In the genomic region with DNA sequence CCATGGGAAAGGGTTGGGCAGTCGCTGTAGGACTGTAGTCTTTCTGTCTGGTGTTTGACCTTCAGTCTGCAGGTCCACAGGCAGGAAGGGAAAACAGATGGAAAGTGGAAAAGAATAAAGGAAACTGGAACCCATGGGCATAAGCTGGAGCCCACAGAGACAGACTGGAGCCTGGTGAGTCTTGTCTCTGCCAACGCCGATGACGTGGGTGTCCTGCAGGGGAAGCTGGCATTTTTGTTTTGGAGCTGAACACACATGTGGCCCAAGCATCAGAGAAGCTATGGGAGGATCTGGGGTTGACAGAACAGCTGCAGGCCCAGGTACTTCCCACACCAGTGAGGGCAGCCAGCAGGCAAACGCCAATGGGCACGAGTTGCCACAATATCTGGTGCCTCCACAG, we compare ENCODE assay signal across 29 cellular contexts. TPM values are rescaled to one million over a fixed set of nuclear protein-coding genes. Genes with fewer than 3 reads are reported as not detected.
DNase-seq lines count a peak whose midpoint lies in the region; ATAC-seq, FAIRE-seq and TF ChIP-seq lines count a peak whose summit lies in the region.
"Had no signal": no experiment of that assay in that cellular context is flagged by ENCODE, and none has a peak within 500 bp of the region (broad histone marks: within the 10 kb centered on the region; RNA-seq: fewer than 3 reads in every experiment).

No MANE protein-coding gene starts in this region.

- no peaks in the 10 kb centered on the region for H3K27me3 ChIP-seq in BE2C
- no peaks in the 10 kb centered on the region; a peak in 1 of 4 replicates for H3K27me3 ChIP-seq in GM12878 (replicated peaks in 1 of 2; ENCODE audit: control insufficient read depth in 2 of 2, insufficient read depth in 2 of 2, low read length in 1 of 2)
- H3K27me3 ChIP-seq: MG63 had no signal

- TF ChIP-seq RAD21 in GM12878 (IDR thresholded peaks at IDR 0.05; ENCODE audit: insufficient read depth, low read depth, low read length): no peak

- H3K27ac Mint-ChIP-seq in neural crest cell (ENCODE audit: unreplicated experiment): peak overlapping the region; percentile 61
- H3K27ac Mint-ChIP-seq: H9 had no signal

- no peak overlapping the region for H3K4me3 ChIP-seq in BE2C (ENCODE audit: low read depth, low read length)
- no peak overlapping the region for H3K4me3 ChIP-seq in GM12878
- H3K4me3 ChIP-seq: A549, MG63 had no signal

- RAD21 ChIA-PET in GM12878 (lab: Charles Lee; ENCODE audit: unreplicated experiment): no interaction called here

- no peaks in the 10 kb centered on the region for H3K79me2 ChIP-seq in GM12878 (ENCODE audit: control insufficient read depth, insufficient read depth, low read length)

- H3K27me3 Mint-ChIP-seq in neural crest cell (ENCODE audit: low read depth): no peaks in the 10 kb centered on the region

- no peaks in the 10 kb centered on the region for H3K9me3 ChIP-seq in BE2C
- H3K9me3 ChIP-seq in GM12878 (replicated peaks; ENCODE audit: control insufficient read depth, insufficient read depth, low read length): no peaks in the 10 kb centered on the region
- H3K9me3 ChIP-seq: A549, MG63 had no signal

- intact Hi-C loops in GM12878 (cut with micrococcal nuclease; ENCODE audit: unreplicated experiment): no loop called here

- peaks cover 2% of the 10 kb centered on the region for H3K9me3 Mint-ChIP-seq in neural crest cell

- ATAC-seq in GM12878 (no peak), GM21619 (IDR thresholded peaks at IDR 0.05; ENCODE audit: unreplicated experiment) (no peak), GM21381 (IDR thresholded peaks at IDR 0.05; ENCODE audit: unreplicated experiment) (no peak), left lobe of liver (no peak)
- ATAC-seq: A549 had no signal

- no peak for TF ChIP-seq CTCF in BE2C (IDR thresholded peaks at IDR 0.05; ENCODE audit: low read depth, low read length)
- TF ChIP-seq CTCF in GM12878 (IDR thresholded peaks at IDR 0.05 in 2 of 3, conservative IDR thresholded peaks at IDR 0.05 in 1 of 3; ENCODE audit: control insufficient read depth in 2 of 3, extremely low read depth in 1 of 3, insufficient read depth in 1 of 3, low read depth in 3 of 3, low read length in 3 of 3): no peak
- no peak for TF ChIP-seq CTCF in neural crest cell (conservative IDR thresholded peaks at IDR 0.05)

- SMC1A ChIA-PET in GM12878 (lab: Charles Lee; ENCODE audit: uncharacterized antibody, unreplicated experiment): no interaction called here

- in situ Hi-C loops in GM12878 (cut with MboI): no loop called here

- FAIRE-seq in GM12878 (lab: Jason Lieb, UNC): peak; percentile 38
- FAIRE-seq: A549, GM12892, GM19239, HTR-8/SVneo had no signal

- no TSS peak for BruUV-seq in GM12878 (replicated peaks; lab: Mats Ljungman, UMichigan)

- CTCF ChIA-PET in GM12878 (lab: Yijun Ruan, JAX): no interaction called here

- DNase-seq in BE2C (peak; percentile 24), MV-4-11 (lab: John Stamatoyannopoulos, UW) (peak; percentile 11), GM12878 (ENCODE audit: low read depth, low spot score) (no peak), neural crest cell (ENCODE audit: low read depth, low spot score) (no peak), left lobe of liver (ENCODE audit: low spot score) (no peak)
- DNase-seq: AML-193; CD4-positive, alpha-beta memory T cell; COR-L47; DMS79; GF-D8; H9; KG1; MG63; NCI-H1417; NCI-H187; NCI-H2081 treated with DMSO at 0.1 percent for 48 hours; NCI-H2171 treated with DMSO at 0.1 percent for 48 hours; NCI-H345; NCI-H510A treated with DMSO at 0.1 percent for 48 hours; NCI-H774; SHP77; T-helper 1 cell had no signal

- H3K4me1 Mint-ChIP-seq in neural crest cell: no peaks in the 10 kb centered on the region
- H3K4me1 Mint-ChIP-seq: CD4-positive, alpha-beta memory T cell had no signal

- no peak overlapping the region for H3K27ac ChIP-seq in GM12878 (ENCODE audit: control insufficient read depth, insufficient read depth)
- H3K27ac ChIP-seq: A549, RWPE1 had no signal

- TF ChIP-seq EP300 in GM12878 (IDR thresholded peaks at IDR 0.05; ENCODE audit: borderline replicate concordance in 1 of 2, control insufficient read depth in 1 of 2, low read depth in 2 of 2, low read length in 2 of 2): no peak

- 28% methylated on average over 6 of the region's 6 CpGs for WGBS in GM12878 (ENCODE audit: insufficient coverage, insufficient replicate concordance, low lambda C conversion rate, missing lambda C conversion rate)

- H3K36me3 ChIP-seq in BE2C: no peaks in the 10 kb centered on the region
- no peaks in the 10 kb centered on the region for H3K36me3 ChIP-seq in GM12878 (ENCODE audit: control insufficient read depth in 2 of 2, insufficient read depth in 2 of 2, low read length in 1 of 2)
- H3K36me3 ChIP-seq: MG63 had no signal

- peaks cover 7% of the 10 kb centered on the region for H3K4me1 ChIP-seq in BE2C
- no peaks in the 10 kb centered on the region for H3K4me1 ChIP-seq in GM12878 (ENCODE audit: control insufficient read depth, insufficient read depth, low read length)

- no peaks in the 10 kb centered on the region for H4K20me1 ChIP-seq in GM12878 (ENCODE audit: control insufficient read depth, insufficient read depth)

- no peaks in the 10 kb centered on the region for H3K36me3 Mint-ChIP-seq in neural crest cell (ENCODE audit: low read depth)
- H3K36me3 Mint-ChIP-seq: CD4-positive, alpha-beta memory T cell had no signal

- H3K4me2 ChIP-seq in GM12878 (ENCODE audit: control insufficient read depth, insufficient read depth): no peak overlapping the region
- H3K4me2 ChIP-seq: A549 had no signal

- POLR2A ChIA-PET in GM12878 (lab: Charles Lee): no interaction called here

- no peak overlapping the region for H3K9ac ChIP-seq in GM12878 (ENCODE audit: control insufficient read depth, insufficient read depth, low read length)

- H3K4me3 Mint-ChIP-seq in neural crest cell: no peak overlapping the region
- H3K4me3 Mint-ChIP-seq: CD4-positive, alpha-beta memory T cell; H9 had no signal

- TF ChIP-seq POLR2A in GM12878 (IDR thresholded peaks at IDR 0.05; ENCODE audit: low read depth, low read length): no peak

- H2AFZ ChIP-seq in GM12878 (ENCODE audit: control insufficient read depth, low read depth, low read length): no peak overlapping the region

TF ChIP-seq in GM12878, 131 proteins besides CTCF, POLR2A, EP300 and RAD21 (continues in another document):
- TF ChIP-seq, protein P1, sequence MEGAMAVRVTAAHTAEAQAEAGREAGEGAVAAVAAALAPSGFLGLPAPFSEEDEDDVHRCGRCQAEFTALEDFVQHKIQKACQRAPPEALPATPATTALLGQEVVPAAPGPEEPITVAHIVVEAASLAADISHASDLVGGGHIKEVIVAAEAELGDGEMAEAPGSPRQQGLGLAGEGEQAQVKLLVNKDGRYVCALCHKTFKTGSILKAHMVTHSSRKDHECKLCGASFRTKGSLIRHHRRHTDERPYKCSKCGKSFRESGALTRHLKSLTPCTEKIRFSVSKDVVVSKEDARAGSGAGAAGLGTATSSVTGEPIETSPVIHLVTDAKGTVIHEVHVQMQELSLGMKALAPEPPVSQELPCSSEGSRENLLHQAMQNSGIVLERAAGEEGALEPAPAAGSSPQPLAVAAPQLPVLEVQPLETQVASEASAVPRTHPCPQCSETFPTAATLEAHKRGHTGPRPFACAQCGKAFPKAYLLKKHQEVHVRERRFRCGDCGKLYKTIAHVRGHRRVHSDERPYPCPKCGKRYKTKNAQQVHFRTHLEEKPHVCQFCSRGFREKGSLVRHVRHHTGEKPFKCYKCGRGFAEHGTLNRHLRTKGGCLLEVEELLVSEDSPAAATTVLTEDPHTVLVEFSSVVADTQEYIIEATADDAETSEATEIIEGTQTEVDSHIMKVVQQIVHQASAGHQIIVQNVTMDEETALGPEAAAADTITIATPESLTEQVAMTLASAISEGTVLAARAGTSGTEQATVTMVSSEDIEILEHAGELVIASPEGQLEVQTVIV (IDR thresholded peaks at IDR 0.05; ENCODE audit: borderline replicate concordance, partially characterized antibody): no peak

RNA-seq across cellular contexts. Expression of gene SOCS6, which starts 28.2 kb away (rescaled TPM):
- 8.1 TPM for polyA plus RNA-seq in BE2C (2012; ENCODE audit: insufficient read depth, insufficient read length, low read depth)
- 5.6 and 7.5 TPM in 2 replicates for total RNA-seq in GM12878 (2013; cell fraction: nucleolus; rRNA removed)
- total RNA-seq in GM12878 (2014; rRNA removed): 3.8 and 5.0 TPM in 2 replicates
- total RNA-seq in GM12878 (2014; rRNA removed; fragmentation: Illumina TruSeq; extraction: Trizol): 5.7 TPM in 2 replicates
- total RNA-seq in GM12878 (2021): 6.1 and 6.5 TPM in 2 replicates
- polyA plus RNA-seq in GM12878 (2011; ENCODE audit: low read depth): 2.4 TPM
- 2.4 and 2.5 TPM in 2 replicates for polyA plus RNA-seq in GM12878 (2011; rRNA removed)
- 1.6 and 1.8 TPM in 2 replicates for polyA plus RNA-seq in GM12878 (2011; cell fraction: cytosol; rRNA removed)
- 2.3 and 2.8 TPM in 2 replicates for polyA plus RNA-seq in GM12878 (2011; cell fraction: nucleus; rRNA removed)
- polyA plus RNA-seq in GM12878 (2012): 2.5 and 2.9 TPM in 2 replicates
- polyA plus RNA-seq in GM12878 (2014; fragmentation: Illumina TruSeq; extraction: Trizol): 4.3 and 5.3 TPM in 2 replicates
- polyA plus RNA-seq in GM12878 (2014; fragmentation: Nextera tagmentation; extraction: Ambion mirVana): 1 to 10 TPM; 1.6 to 1.8 TPM
- 3.2 and 3.5 TPM in 2 replicates for polyA plus RNA-seq in GM12878 (2014; rRNA removed)
- polyA plus RNA-seq in GM12878 (2016; fragmentation: Nextera tagmentation; extraction: Ambion mirVana): 1 to 10 TPM; 4.4 to 5.3 TPM
- 5.6 and 6.3 TPM in 2 replicates for polyA minus RNA-seq in GM12878 (2011; rRNA and poly(A)+ RNA removed)
- polyA minus RNA-seq in GM12878 (2011; cell fraction: cytosol; rRNA and poly(A)+ RNA removed): 0.80 and 2.2 TPM in 2 replicates
- 2.2 and 3.3 TPM in 2 replicates for polyA minus RNA-seq in GM12878 (2011; cell fraction: nucleus; rRNA and poly(A)+ RNA removed)
- total RNA-seq in neural crest cell: 26.8 and 28.9 TPM in 2 replicates
- 12.0 TPM for total RNA-seq in left lobe of liver

RNA-seq across cellular contexts. Expression of gene RTTN, which starts 55.2 kb away (rescaled TPM):
- polyA plus RNA-seq in BE2C (2012; ENCODE audit: insufficient read depth, insufficient read length, low read depth): 5.2 TPM
- 252 and 260 TPM in 2 replicates for total RNA-seq in GM12878 (2013; cell fraction: nucleolus; rRNA removed)
- total RNA-seq in GM12878 (2014; rRNA removed) (36.6 and 40.9 TPM in 2 replicates), GM12878 (2014; rRNA removed; fragmentation: Illumina TruSeq; extraction: Trizol) (34.6 and 35.7 TPM in 2 replicates), GM12878 (2021) (22.4 and 22.5 TPM in 2 replicates), neural crest cell (31.7 and 34.8 TPM in 2 replicates), left lobe of liver (6.6 TPM)
- 6.9 TPM for polyA plus RNA-seq in GM12878 (2011; ENCODE audit: low read depth)
- polyA plus RNA-seq in GM12878 (2011; rRNA removed) (16.9 and 20.3 TPM in 2 replicates), GM12878 (2014; fragmentation: Illumina TruSeq; extraction: Trizol) (17.9 and 21.5 TPM in 2 replicates), GM12878 (2014; fragmentation: Nextera tagmentation; extraction: Ambion mirVana) (10 to 100 TPM in 1 of 2 experiments, 1 to 10 TPM in 1; 9.4 to 12.3 TPM), GM12878 (2014; rRNA removed) (13.4 and 14.5 TPM in 2 replicates), GM12878 (2016; fragmentation: Nextera tagmentation; extraction: Ambion mirVana) (10 to 100 TPM; 11.8 to 12.8 TPM)
- 8.4 and 9.0 TPM in 2 replicates for polyA plus RNA-seq in GM12878 (2011; cell fraction: cytosol; rRNA removed)
- 33.1 and 38.0 TPM in 2 replicates for polyA plus RNA-seq in GM12878 (2011; cell fraction: nucleus; rRNA removed)
- 8.6 and 12.1 TPM in 2 replicates for polyA plus RNA-seq in GM12878 (2012)
- polyA minus RNA-seq in GM12878 (2011; rRNA and poly(A)+ RNA removed): 76.1 and 82.1 TPM in 2 replicates
- polyA minus RNA-seq in GM12878 (2011; cell fraction: cytosol; rRNA and poly(A)+ RNA removed): 11.7 and 13.1 TPM in 2 replicates
- 131 and 224 TPM in 2 replicates for polyA minus RNA-seq in GM12878 (2011; cell fraction: nucleus; rRNA and poly(A)+ RNA removed)

Comparison
In these comparisons a context has a peak if more than half of its experiments do, and no peak if none do; other contexts are left out.
1. DNase-seq: peak in BE2C (single experiment) and MV-4-11 (single experiment); none in GM12878 (single experiment), neural crest cell (single experiment) and left lobe of liver (single experiment).